ENCODE assay signal across 19 cellular contexts in the genomic region with DNA sequence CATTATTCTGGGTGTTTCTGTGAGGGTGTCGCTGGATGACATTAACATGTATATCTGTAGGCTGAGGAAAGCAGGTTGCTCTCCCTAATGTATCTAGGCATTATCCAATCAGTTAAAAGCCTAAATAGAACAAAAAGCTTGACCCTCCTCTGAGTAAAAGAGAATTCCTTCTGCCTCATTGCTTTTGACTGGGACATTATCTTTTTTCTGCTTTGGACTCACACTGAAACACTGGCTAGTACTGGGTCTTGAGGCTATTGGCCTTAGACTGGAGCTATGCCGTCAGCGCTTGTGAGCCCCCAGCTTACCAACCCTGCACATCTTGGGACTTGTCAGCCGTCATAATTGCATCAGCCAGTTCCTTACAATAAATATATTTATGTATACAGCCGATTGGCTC.
DNase-seq lines count a peak whose midpoint lies in the region; ATAC-seq and TF ChIP-seq lines count a peak whose summit lies in the region.
"Had no signal": no experiment of that assay in that cellular context is flagged by ENCODE, and none has a peak within 500 bp of the region (broad histone marks: within the 10 kb centered on the region; RNA-seq: fewer than 3 reads in every experiment).

No MANE protein-coding gene starts in this region.

- H3K36me3 Mint-ChIP-seq in GM23338 (ENCODE audit: low read depth), result 0 out of 3 replicates have a peak, but pooled peaks cover 3% of the 10 kb centered on the region
- H3K36me3 Mint-ChIP-seq in neural progenitor cell, result no peaks in the 10 kb centered on the region
- H3K36me3 Mint-ChIP-seq: CD8-positive, alpha-beta T cell had no signal

- CTCF ChIA-PET in HEK293T (lab: Yijun Ruan, JAX), result no interaction called here

- H3K4me3 Mint-ChIP-seq in GM23338 (no peak overlapping the region), neural progenitor cell (no peak overlapping the region)
- H3K4me3 Mint-ChIP-seq: B cell; CD4-positive, alpha-beta T cell; CD8-positive, alpha-beta T cell had no signal

- intact Hi-C loops in transverse colon (cut with DNase I; ENCODE audit: low total_unique reads), result no loop called here

- H3K9me3 Mint-ChIP-seq in GM23338 (peaks cover 7% of the 10 kb centered on the region), neural progenitor cell (peaks cover 4% of the 10 kb centered on the region)

- H3K27me3 Mint-ChIP-seq in GM23338 (ENCODE audit: insufficient read depth, low read depth, poor library complexity) (peaks cover 4% of the 10 kb centered on the region), neural progenitor cell (ENCODE audit: insufficient read depth, low read depth) (no peaks in the 10 kb centered on the region)
- H3K27me3 Mint-ChIP-seq: CD4-positive, alpha-beta T cell had no signal

- H4K20me1 ChIP-seq in GM23338 (replicated peaks; ENCODE audit: insufficient read depth) (no peaks in the 10 kb centered on the region), neural progenitor cell (ENCODE audit: low read depth) (no peaks in the 10 kb centered on the region)
- H4K20me1 ChIP-seq: BLaER1 treated with 17β-estradiol and CSF1 and Interleukin-3, amounts not matched to agents 10 nM and 100 nM had no signal

- in situ Hi-C loops in transverse colon (cut with MboI; ENCODE audit: low pct_ligation_motif_present in 1 of 4, low pct_unique_long_range_greater_than_20kb in 1 of 4, low sequenced_read_pairs in 3 of 4), result no loop called here

- H3K9ac ChIP-seq in neural progenitor cell, result no peak overlapping the region
- H3K9ac ChIP-seq: BLaER1 treated with 17β-estradiol and CSF1 and Interleukin-3, amounts not matched to agents 10 nM and 100 nM had no signal

- H3K9me3 ChIP-seq in neural progenitor cell (ENCODE audit: low read depth) (peaks cover 5% of the 10 kb centered on the region), transverse colon (peaks cover 0 to 1% of the 10 kb centered on the region in 2 donors)
- H3K9me3 ChIP-seq: A549, Caco-2 had no signal

- TF ChIP-seq CTCF in GM23338 (conservative IDR thresholded peaks at IDR 0.05; ENCODE audit: low read depth in 2 of 2), result no peak
- TF ChIP-seq CTCF in neural progenitor cell (IDR thresholded peaks at IDR 0.05), result no peak
- TF ChIP-seq CTCF in transverse colon (IDR thresholded peaks at IDR 0.05), result no peak

- no peaks in the 10 kb centered on the region for H3F3A ChIP-seq in GM23338 (replicated peaks; ENCODE audit: low read depth)
- H3F3A ChIP-seq in neural progenitor cell (ENCODE audit: low read depth), result no peaks in the 10 kb centered on the region

- H3K27me3 ChIP-seq in GM23338 (ENCODE audit: insufficient read depth), result no peaks in the 10 kb centered on the region
- H3K27me3 ChIP-seq in neural progenitor cell, result no peaks in the 10 kb centered on the region
- no peaks in the 10 kb centered on the region for H3K27me3 ChIP-seq in transverse colon
- H3K27me3 ChIP-seq: BLaER1 treated with 17β-estradiol and CSF1 and Interleukin-3, amounts not matched to agents 10 nM and 100 nM had no signal

- WGBS in transverse colon (ENCODE audit: low coverage in 1 of 2), 2 donors, result 83 to 91% methylated on average over 1 to 5 of the region's 5 CpGs

- no peaks in the 10 kb centered on the region for H3K4me1 ChIP-seq in GM23338 (ENCODE audit: insufficient read depth)
- peaks cover 17% of the 10 kb centered on the region for H3K4me1 ChIP-seq in neural progenitor cell
- no peaks in the 10 kb centered on the region for H3K4me1 ChIP-seq in transverse colon
- H3K4me1 ChIP-seq: A549; BLaER1 treated with 17β-estradiol and CSF1 and Interleukin-3, amounts not matched to agents 10 nM and 100 nM; Caco-2 had no signal

- H3K4me2 ChIP-seq in GM23338 (no peak overlapping the region), neural progenitor cell (peak overlapping the region; percentile 69)
- H3K4me2 ChIP-seq: A549; BLaER1 treated with 17β-estradiol and CSF1 and Interleukin-3, amounts not matched to agents 10 nM and 100 nM had no signal

- no peak for ATAC-seq in GM23338
- ATAC-seq: A549; CD8-positive, alpha-beta T cell; GM12878 had no signal

- no peak for TF ChIP-seq EP300 in transverse colon (IDR thresholded peaks at IDR 0.05; ENCODE audit: low read depth)

- no peak for TF ChIP-seq POLR2A in transverse colon (IDR thresholded peaks at IDR 0.05)

- H3K36me3 ChIP-seq in GM23338 (ENCODE audit: insufficient read depth) (no peaks in the 10 kb centered on the region; the same call in 1 of the 2 replicates), neural progenitor cell (no peaks in the 10 kb centered on the region), transverse colon (no peaks in the 10 kb centered on the region)
- H3K36me3 ChIP-seq: BLaER1 treated with 17β-estradiol and CSF1 and Interleukin-3, amounts not matched to agents 10 nM and 100 nM had no signal

- no peak overlapping the region for H3K27ac ChIP-seq in GM23338 (ENCODE audit: low read depth)
- H3K27ac ChIP-seq in neural progenitor cell, result no peak overlapping the region
- no peak overlapping the region for H3K27ac ChIP-seq in transverse colon
- H3K27ac ChIP-seq: 22Rv1; A549; BLaER1 treated with 17β-estradiol and CSF1 and Interleukin-3, amounts not matched to agents 10 nM and 100 nM; C4-2B had no signal

- POLR2A ChIA-PET in HEK293T (lab: Yijun Ruan, JAX), result no interaction called here

- H3K9me2 ChIP-seq in GM23338 (ENCODE audit: insufficient read depth), result no peaks in the 10 kb centered on the region; the same call in 1 of the 2 replicates

- H2AFZ ChIP-seq in GM23338 (no peak overlapping the region), neural progenitor cell (replicated peaks) (no peak overlapping the region)

- DNase-seq in GM23338 (ENCODE audit: low spot score), result no peak
- DNase-seq in neural progenitor cell (ENCODE audit: low spot score), result peak; percentile 78
- DNase-seq in retina, result peak; percentile 15
- no peak for DNase-seq in HEK293T (ENCODE audit: extremely low spot score)
- DNase-seq in transverse colon, result no peak
- DNase-seq: AML-193; Caco-2; Calu3; CD4-positive, alpha-beta T cell; CD8-positive, alpha-beta T cell; DND-41; EL; GDM1 had no signal

- H3K4me3 ChIP-seq in GM23338, result no peak overlapping the region
- H3K4me3 ChIP-seq in neural progenitor cell, result no peak overlapping the region
- H3K4me3 ChIP-seq in transverse colon, result no peak overlapping the region
- H3K4me3 ChIP-seq: A549; BLaER1 treated with 17β-estradiol and CSF1 and Interleukin-3, amounts not matched to agents 10 nM and 100 nM; GM12878 had no signal

- peak overlapping the region; percentile 84 for H3K27ac Mint-ChIP-seq in GM23338
- no peak overlapping the region for H3K27ac Mint-ChIP-seq in neural progenitor cell
- H3K27ac Mint-ChIP-seq: B cell; CD4-positive, alpha-beta T cell; CD8-positive, alpha-beta T cell had no signal

- H3K4me1 Mint-ChIP-seq in GM23338 (no peaks in the 10 kb centered on the region), neural progenitor cell (peaks cover 8% of the 10 kb centered on the region)
- H3K4me1 Mint-ChIP-seq: B cell had no signal

- H3K79me2 ChIP-seq in GM23338 (replicated peaks; ENCODE audit: insufficient read depth) (no peaks in the 10 kb centered on the region), neural progenitor cell (ENCODE audit: low read depth) (no peaks in the 10 kb centered on the region)

TF ChIP-seq in GM23338, 12 proteins besides CTCF, POLR2A, EP300 and RAD21 (continues in another document):
- no peak for TF ChIP-seq JUNB (IDR thresholded peaks at IDR 0.05; ENCODE audit: unreplicated experiment)
- no peak for TF ChIP-seq EZH2phosphoT487 (IDR thresholded peaks at IDR 0.05; ENCODE audit: unreplicated experiment)
- no peak for TF ChIP-seq EZH2 (IDR thresholded peaks at IDR 0.05; ENCODE audit: low read depth, unreplicated experiment)

TF ChIP-seq in HEK293T, 16 proteins besides CTCF, POLR2A, EP300 and RAD21:
- TF ChIP-seq CTBP1 (IDR thresholded peaks at IDR 0.05; ENCODE audit: borderline replicate concordance) (no peak), L3MBTL2 (conservative IDR thresholded peaks at IDR 0.05) (no peak), FOXA1 (IDR thresholded peaks at IDR 0.05) (no peak), BHLHE40 (IDR thresholded peaks at IDR 0.05; ENCODE audit: borderline replicate concordance) (no peak), FOXK2 (IDR thresholded peaks at IDR 0.05) (no peak), TARDBP (IDR thresholded peaks at IDR 0.05) (no peak), ELF4 (IDR thresholded peaks at IDR 0.05) (no peak), SUZ12 (IDR thresholded peaks at IDR 0.05) (no peak), HDGF (IDR thresholded peaks at IDR 0.05; ENCODE audit: borderline replicate concordance) (no peak), ARNT (IDR thresholded peaks at IDR 0.05) (no peak), SP1 (IDR thresholded peaks at IDR 0.05) (no peak), NFRKB (IDR thresholded peaks at IDR 0.05) (no peak), FOXM1 (IDR thresholded peaks at IDR 0.05; ENCODE audit: borderline replicate concordance) (no peak), LEF1 (IDR thresholded peaks at IDR 0.05; ENCODE audit: borderline replicate concordance) (no peak), ZNF384 (IDR thresholded peaks at IDR 0.05) (no peak)
- TF ChIP-seq, protein P1, sequence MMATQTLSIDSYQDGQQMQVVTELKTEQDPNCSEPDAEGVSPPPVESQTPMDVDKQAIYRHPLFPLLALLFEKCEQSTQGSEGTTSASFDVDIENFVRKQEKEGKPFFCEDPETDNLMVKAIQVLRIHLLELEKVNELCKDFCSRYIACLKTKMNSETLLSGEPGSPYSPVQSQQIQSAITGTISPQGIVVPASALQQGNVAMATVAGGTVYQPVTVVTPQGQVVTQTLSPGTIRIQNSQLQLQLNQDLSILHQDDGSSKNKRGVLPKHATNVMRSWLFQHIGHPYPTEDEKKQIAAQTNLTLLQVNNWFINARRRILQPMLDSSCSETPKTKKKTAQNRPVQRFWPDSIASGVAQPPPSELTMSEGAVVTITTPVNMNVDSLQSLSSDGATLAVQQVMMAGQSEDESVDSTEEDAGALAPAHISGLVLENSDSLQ (IDR thresholded peaks at IDR 0.05), result no peak

Comparison
In these comparisons a context has a peak if more than half of its experiments do, and no peak if none do; other contexts are left out.
1. DNase-seq: peak in neural progenitor cell (single experiment) and retina (single experiment); none in GM23338 (single experiment), HEK293T (single experiment) and transverse colon (single experiment).